ENCODE assay signal across 9 cellular contexts in the genomic region with DNA sequence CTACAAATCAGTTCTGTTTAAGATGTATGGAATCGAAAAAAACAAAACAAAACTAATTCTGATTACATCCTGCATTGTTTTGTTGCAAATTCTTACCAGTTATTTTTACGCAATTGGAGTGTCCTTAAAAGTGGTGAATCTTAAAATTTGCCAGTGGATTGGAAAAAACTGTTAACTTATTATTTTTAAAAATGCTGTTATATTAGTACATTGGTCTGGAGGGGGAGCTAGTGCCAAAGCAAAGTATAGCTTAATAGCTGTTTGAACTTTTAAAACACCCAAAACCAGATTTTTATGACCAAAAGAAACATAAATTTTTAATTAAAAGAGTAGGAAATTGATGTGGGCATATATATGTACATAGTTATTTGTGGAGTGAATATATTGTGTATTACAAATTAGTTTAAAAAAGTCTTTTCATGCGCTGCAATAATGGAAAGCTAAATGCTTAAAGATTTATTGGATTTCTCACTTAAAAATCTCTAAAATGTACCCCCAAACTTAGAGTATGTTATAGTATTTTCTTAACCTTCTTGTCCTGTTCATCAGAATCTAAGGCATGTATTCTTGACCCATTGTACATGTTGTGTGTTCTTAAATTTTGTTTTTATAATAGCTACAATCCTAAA. TPM values are rescaled to one million over a fixed set of nuclear protein-coding genes. Genes with fewer than 3 reads are reported as not detected.
DNase-seq lines count a peak whose midpoint lies in the region; ATAC-seq and TF ChIP-seq lines count a peak whose summit lies in the region.
"Had no signal": no experiment of that assay in that cellular context is flagged by ENCODE, and none has a peak within 500 bp of the region (broad histone marks: within the 10 kb centered on the region; RNA-seq: fewer than 3 reads in every experiment).

No MANE protein-coding gene starts in this region.

- peak; percentile 54 for DNase-seq in Ammon's horn (ENCODE audit: low spot score)
- DNase-seq in GM10248 (ENCODE audit: extremely low spot score): peak; percentile 24
- DNase-seq in NCI-H748 (lab: John Stamatoyannopoulos, UW; ENCODE audit: unreplicated experiment): peak; percentile 48
- DNase-seq in colonic mucosa: no peak
- DNase-seq in naive thymus-derived CD8-positive, alpha-beta T cell: peak in 6 of 10 donors; percentile 4 to 42 (median 22)
- no peak for DNase-seq in stimulated activated CD4-positive, alpha-beta T cell treated with anti-CD3 and anti-CD28 coated beads, Interleukin-2, amount 100 ng/mL, for 24 hours
- no peak for DNase-seq in NCI-H1048 (lab: John Stamatoyannopoulos, UW)

- H3K9ac ChIP-seq in colonic mucosa (ENCODE audit: low read depth in 2 of 2, low read length in 2 of 2): no peak overlapping the region

- H3K9me3 ChIP-seq in colonic mucosa: no peaks in the 10 kb centered on the region
- H3K9me3 ChIP-seq: neutrophil had no signal

- TF ChIP-seq CTCF in GM10248 (IDR thresholded peaks at IDR 0.05; ENCODE audit: control extremely low read depth, extremely low read depth, low read depth, missing control alignments) (peak; percentile 51), colonic mucosa (IDR thresholded peaks at IDR 0.05) (peak; percentile 42)

- H3K27me3 Mint-ChIP-seq in naive thymus-derived CD8-positive, alpha-beta T cell: no peaks in the 10 kb centered on the region

- POLR2A ChIA-PET in GM10248 (lab: Yijun Ruan, JAX): interaction anchor here (0.6 kb wide), 1 partner anchor 65 kb away, joined by 7 read pairs; no protein-coding TSS in a partner anchor
- POLR2A ChIA-PET in naive thymus-derived CD8-positive, alpha-beta T cell (lab: Charles Lee): interaction anchor here (0.6 to 7.8 kb wide), 6 partner anchors 97 to 658 kb away, joined by 3 to 145 read pairs (median 4); no protein-coding TSS in a partner anchor

- CTCF ChIA-PET in GM10248 (lab: Yijun Ruan, JAX): interaction anchor here (0.7 to 5.5 kb wide), 49 partner anchors 8 to 656 kb away, joined by 3 to 71 read pairs (median 4); no protein-coding TSS in a partner anchor

- H3K27ac Mint-ChIP-seq in naive thymus-derived CD8-positive, alpha-beta T cell: no peak overlapping the region

- no peak overlapping the region for H3K27ac ChIP-seq in colonic mucosa
- H3K27ac ChIP-seq: neutrophil had no signal

- intact Hi-C loops in colonic mucosa (cut with DNase I): loop anchor here (5.0 to 10.0 kb wide), 4 partner anchors 193 to 660 kb away; no protein-coding TSS in a partner anchor

- H3K27me3 ChIP-seq in colonic mucosa: no peaks in the 10 kb centered on the region

- H3K4me3 ChIP-seq in colonic mucosa: no peak overlapping the region

- H3K4me1 ChIP-seq in colonic mucosa: no peaks in the 10 kb centered on the region

- no peaks in the 10 kb centered on the region for H3K9me3 Mint-ChIP-seq in naive thymus-derived CD8-positive, alpha-beta T cell

- H3K36me3 ChIP-seq in colonic mucosa: no peaks in the 10 kb centered on the region
- H3K36me3 ChIP-seq: neutrophil had no signal

- H3K4me1 Mint-ChIP-seq in naive thymus-derived CD8-positive, alpha-beta T cell: peaks cover 14 to 45% (median 35%) of the 10 kb centered on the region in 4 donors

- H3K36me3 Mint-ChIP-seq in naive thymus-derived CD8-positive, alpha-beta T cell: no peaks in the 10 kb centered on the region

- no peak for ATAC-seq in naive thymus-derived CD8-positive, alpha-beta T cell
- no peak for ATAC-seq in GM21737 (IDR thresholded peaks at IDR 0.05; ENCODE audit: unreplicated experiment)

- H3K4me3 Mint-ChIP-seq in naive thymus-derived CD8-positive, alpha-beta T cell: peak overlapping the region in 9 of 10 donors; percentile 3 to 100 (median 90)

RNA-seq across cellular contexts. Expression of a gene that starts 2.5 kb away (rescaled TPM):
- 10 to 100 TPM; 28.8 to 37.2 TPM for total RNA-seq in colonic mucosa
- total RNA-seq in naive thymus-derived CD8-positive, alpha-beta T cell: 10 to 100 TPM; 46.9 to 51.2 TPM
- 10 to 100 TPM; 10.0 to 15.2 (median 10.4) TPM for polyA plus RNA-seq in naive thymus-derived CD8-positive, alpha-beta T cell

Comparison
In these comparisons a context has a peak if more than half of its experiments do, and no peak if none do; other contexts are left out.
1. DNase-seq: peak in Ammon's horn (single experiment), GM10248 (single experiment), NCI-H748 (single experiment) and naive thymus-derived CD8-positive, alpha-beta T cell (6 of 10); none in colonic mucosa (single experiment), stimulated activated CD4-positive, alpha-beta T cell treated with anti-CD3 and anti-CD28 coated beads, Interleukin-2, amount 100 ng/mL, for 24 hours (0 of 2) and NCI-H1048 (single experiment).